ENCODE assay signal across 8 cellular contexts in genomic region chr18:48539406-48540328, GRCh38. TPM values are rescaled to one million over a fixed set of nuclear protein-coding genes. Genes with fewer than 3 reads are reported as not detected.
DNase-seq lines count a peak whose midpoint lies in the region; ATAC-seq lines count a peak whose summit lies in the region.

No MANE protein-coding gene starts in this region.

- peak overlapping the region; percentile 85 for H3K9ac ChIP-seq in ES-I3 (ENCODE audit: low read depth, low read length)

- H3K36me3 ChIP-seq in ES-I3 (ENCODE audit: insufficient read depth, low read length), result no peaks in the 10 kb centered on the region

- H3K4me1 ChIP-seq in ES-I3 (ENCODE audit: insufficient read depth, low read length), result peaks cover 32% of the 10 kb centered on the region

- no peaks in the 10 kb centered on the region for H3K9me3 ChIP-seq in ES-I3 (ENCODE audit: control insufficient read depth, insufficient read depth, low read length)

- H3K27ac Mint-ChIP-seq in dendritic cell treated with granulocyte-macrophage colony-stimulating factor and Interleukin-4, amounts not matched to agents 40 ng/mL and 50 ng/mL, for 4 days, result peak overlapping the region; percentile 85

- peak overlapping the region; percentile 94 for H3K4me3 Mint-ChIP-seq in dendritic cell treated with granulocyte-macrophage colony-stimulating factor and Interleukin-4, amounts not matched to agents 40 ng/mL and 50 ng/mL, for 4 days

- H3K36me3 Mint-ChIP-seq in dendritic cell treated with granulocyte-macrophage colony-stimulating factor and Interleukin-4, amounts not matched to agents 40 ng/mL and 50 ng/mL, for 4 days (ENCODE audit: low read depth), result peaks cover 21% of the 10 kb centered on the region

- no peaks in the 10 kb centered on the region for H3K9me3 Mint-ChIP-seq in dendritic cell treated with granulocyte-macrophage colony-stimulating factor and Interleukin-4, amounts not matched to agents 40 ng/mL and 50 ng/mL, for 4 days

- intact Hi-C loops in dendritic cell treated with granulocyte-macrophage colony-stimulating factor and Interleukin-4, amounts not matched to agents 40 ng/mL and 50 ng/mL, for 4 days (cut with micrococcal nuclease), result loop anchor here (10.0 kb wide), 1 partner anchor 945 kb away; the partner anchor contains the start of gene C18orf32

- peaks cover 21% of the 10 kb centered on the region for H3K4me1 Mint-ChIP-seq in dendritic cell treated with granulocyte-macrophage colony-stimulating factor and Interleukin-4, amounts not matched to agents 40 ng/mL and 50 ng/mL, for 4 days (ENCODE audit: low read depth)

- DNase-seq in NCI-H1092 treated with DMSO at 0.1 percent for 48 hours (lab: John Stamatoyannopoulos, UW) (peak; percentile 58), left lobe of liver (ENCODE audit: low spot score) (peak; percentile 55)
- peak; percentile 39 for DNase-seq in activated CD4-positive, alpha-beta T cell treated with anti-CD3 and anti-CD28 coated beads for 48 hours
- peak; percentile 28 to 35 for DNase-seq in stimulated activated CD4-positive, alpha-beta T cell treated with anti-CD3 and anti-CD28 coated beads, Interleukin-2, amount 100 ng/mL, for 24 hours

- ATAC-seq in left lobe of liver (peak; percentile 16), GM21737 (IDR thresholded peaks at IDR 0.05; ENCODE audit: unreplicated experiment) (no peak), GM18517 (IDR thresholded peaks at IDR 0.05; ENCODE audit: unreplicated experiment) (no peak)

- peaks cover 5% of the 10 kb centered on the region for H3K27me3 Mint-ChIP-seq in dendritic cell treated with granulocyte-macrophage colony-stimulating factor and Interleukin-4, amounts not matched to agents 40 ng/mL and 50 ng/mL, for 4 days

RNA-seq across cellular contexts. Expression of gene CTIF, which starts 0.8 kb away (rescaled TPM):
- 74.4 TPM for total RNA-seq in left lobe of liver
